In genomic region chr7:92737706-92738105, GRCh38 we compare ENCODE assay signal across 12 cellular contexts.
DNase-seq lines count a peak whose midpoint lies in the region; ATAC-seq and TF ChIP-seq lines count a peak whose summit lies in the region.
"Had no signal": no experiment of that assay in that cellular context is flagged by ENCODE, and none has a peak within 500 bp of the region (broad histone marks: within the 10 kb centered on the region; RNA-seq: fewer than 3 reads in every experiment).

No MANE protein-coding gene starts in this region.

- DNase-seq in progenitor cell of endocrine pancreas (ENCODE audit: low spot score, unreplicated experiment) (no peak), NCI-H187 (lab: John Stamatoyannopoulos, UW) (no peak), Kasumi-1 (lab: John Stamatoyannopoulos, UW) (no peak)
- no peak for DNase-seq in activated CD8-positive, alpha-beta memory T cell treated with anti-CD3 and anti-CD28 coated beads, Interleukin-2, amount 50 U/mL, for 4 hours
- DNase-seq: CD8-positive, alpha-beta T cell; NCI-H2171 had no signal

- no peaks in the 10 kb centered on the region for H3K36me3 Mint-ChIP-seq in progenitor cell of endocrine pancreas (ENCODE audit: insufficient read depth)

- no peak overlapping the region for H3K4me3 Mint-ChIP-seq in progenitor cell of endocrine pancreas (ENCODE audit: low read depth)
- H3K4me3 Mint-ChIP-seq: activated naive CD4-positive, alpha-beta T cell treated with anti-CD3 and anti-CD28 coated beads, Interleukin-2, amount 50 U/mL, for 24 hours; CD8-positive, alpha-beta T cell had no signal

- ATAC-seq in GM19043 (IDR thresholded peaks at IDR 0.05; ENCODE audit: low read depth, unreplicated experiment) = peak; percentile 92
- ATAC-seq in HG02759 (IDR thresholded peaks at IDR 0.05; ENCODE audit: unreplicated experiment) = peak; percentile 85
- ATAC-seq in HG03571 (IDR thresholded peaks at IDR 0.05; ENCODE audit: unreplicated experiment) = peak; percentile 89
- ATAC-seq: CD8-positive, alpha-beta T cell had no signal

- no peak for TF ChIP-seq CTCF in progenitor cell of endocrine pancreas (IDR thresholded peaks at IDR 0.05; ENCODE audit: unreplicated experiment)

- H3K27ac Mint-ChIP-seq in progenitor cell of endocrine pancreas = no peak overlapping the region
- H3K27ac Mint-ChIP-seq: activated naive CD4-positive, alpha-beta T cell treated with anti-CD3 and anti-CD28 coated beads, Interleukin-2, amount 50 U/mL, for 24 hours; CD8-positive, alpha-beta T cell had no signal

- no peaks in the 10 kb centered on the region for H3K27me3 Mint-ChIP-seq in progenitor cell of endocrine pancreas
- H3K27me3 Mint-ChIP-seq: activated naive CD4-positive, alpha-beta T cell treated with anti-CD3 and anti-CD28 coated beads, Interleukin-2, amount 50 U/mL, for 24 hours had no signal

- H3K4me3 ChIP-seq in GM08714 (ENCODE audit: low read length) = peak overlapping the region; percentile 35; the same call in 1 of the 2 replicates
- H3K4me3 ChIP-seq: prostate gland had no signal

- H3K4me1 Mint-ChIP-seq in progenitor cell of endocrine pancreas (ENCODE audit: low read depth) = peaks cover 4% of the 10 kb centered on the region

- no peaks in the 10 kb centered on the region for H3K9me3 Mint-ChIP-seq in progenitor cell of endocrine pancreas (ENCODE audit: low read depth)
- H3K9me3 Mint-ChIP-seq: CD8-positive, alpha-beta T cell had no signal
